Comparison of ENCODE assay signal across 11 cellular contexts in genomic region chr14:31059152-31059924, GRCh38. TPM values are rescaled to one million over a fixed set of nuclear protein-coding genes. Genes with fewer than 3 reads are reported as not detected.
DNase-seq lines count a peak whose midpoint lies in the region; ATAC-seq and TF ChIP-seq lines count a peak whose summit lies in the region.
"Had no signal": no experiment of that assay in that cellular context is flagged by ENCODE, and none has a peak within 500 bp of the region (broad histone marks: within the 10 kb centered on the region; RNA-seq: fewer than 3 reads in every experiment).

No MANE protein-coding gene starts in this region.

- H3K36me3 ChIP-seq in iPS-20b (ENCODE audit: insufficient read depth, low read depth, low read length) = no peaks in the 10 kb centered on the region
- no peaks in the 10 kb centered on the region for H3K36me3 ChIP-seq in uterus

- peaks cover 17% of the 10 kb centered on the region for H3K4me1 ChIP-seq in iPS-20b (ENCODE audit: insufficient read depth, low read length)
- no peaks in the 10 kb centered on the region for H3K4me1 ChIP-seq in uterus

- peak overlapping the region; percentile 39 for H3K27ac ChIP-seq in VCaP
- H3K27ac ChIP-seq in iPS-20b (ENCODE audit: low read length) = no peak overlapping the region
- peak overlapping the region in 1 of 2 donors; percentile 21 for H3K27ac ChIP-seq in uterus

- no peak for ATAC-seq in activated naive CD4-positive, alpha-beta T cell treated with anti-CD3 and anti-CD28 coated beads, Interleukin-2, amount 50 U/mL, for 72 hours
- no peak for ATAC-seq in HG03095 (IDR thresholded peaks at IDR 0.05; ENCODE audit: unreplicated experiment)

- 0 out of 2 replicates have a peak overlapping the region, but pooled peaks have one; percentile 5 for H3K9ac ChIP-seq in iPS-20b (ENCODE audit: low read depth, low read length)

- H3K27me3 ChIP-seq in iPS-20b (ENCODE audit: insufficient read depth, low read length) (no peaks in the 10 kb centered on the region), uterus (no peaks in the 10 kb centered on the region)

- H3K4me3 ChIP-seq in iPS-20b (ENCODE audit: low read length) = no peak overlapping the region
- no peak overlapping the region for H3K4me3 ChIP-seq in uterus

- no peak for TF ChIP-seq POLR2A in uterus (IDR thresholded peaks at IDR 0.05)

- no peak for DNase-seq in activated naive CD4-positive, alpha-beta T cell treated with anti-CD3 and anti-CD28 coated beads, Interleukin-2, amount 50 U/mL, for 72 hours (ENCODE audit: low spot score in 2 of 2)
- no peak for DNase-seq in activated naive CD4-positive, alpha-beta T cell (lab: John Stamatoyannopoulos, UW)
- DNase-seq in uterus (peak; percentile 58 to 77), NCI-H774 (lab: John Stamatoyannopoulos, UW) (no peak)
- no peak for DNase-seq in stimulated activated CD4-positive, alpha-beta T cell treated with anti-CD3 and anti-CD28 coated beads, Interleukin-2, amount 100 ng/mL, for 48 hours
- DNase-seq: stimulated activated CD4-positive, alpha-beta T cell treated with anti-CD3 and anti-CD28 coated beads, Interleukin-15, amount 100 ng/mL, for 24 hours had no signal

- TF ChIP-seq CTCF in VCaP (conservative IDR thresholded peaks at IDR 0.05) = no peak
- TF ChIP-seq CTCF in uterus (IDR thresholded peaks at IDR 0.05) = peak in 1 of 4 experiments; percentile 17

- H3K36me3 Mint-ChIP-seq in activated naive CD4-positive, alpha-beta T cell treated with anti-CD3 and anti-CD28 coated beads, Interleukin-2, amount 50 U/mL, for 72 hours = no peaks in the 10 kb centered on the region

- H3K27ac Mint-ChIP-seq in activated naive CD4-positive, alpha-beta T cell treated with anti-CD3 and anti-CD28 coated beads, Interleukin-2, amount 50 U/mL, for 72 hours = peak overlapping the region; percentile 20 to 44
- H3K27ac Mint-ChIP-seq: B cell had no signal

- intact Hi-C loops in uterus (cut with DNase I; ENCODE audit: low total_unique reads) = no loop called here

- no peaks in the 10 kb centered on the region for H3K9me3 ChIP-seq in iPS-20b (ENCODE audit: insufficient read depth, low read depth, low read length)
- no peaks in the 10 kb centered on the region for H3K9me3 ChIP-seq in uterus

- H3K9me3 Mint-ChIP-seq in activated naive CD4-positive, alpha-beta T cell treated with anti-CD3 and anti-CD28 coated beads, Interleukin-2, amount 50 U/mL, for 72 hours = no peaks in the 10 kb centered on the region
- H3K9me3 Mint-ChIP-seq: central memory CD8-positive, alpha-beta T cell had no signal

RNA-seq across cellular contexts. Expression of gene STRN3, which starts 33.2 kb away (rescaled TPM):
- 10 to 100 TPM; 22.5 to 25.9 TPM for total RNA-seq in activated naive CD4-positive, alpha-beta T cell treated with anti-CD3 and anti-CD28 coated beads, Interleukin-2, amount 50 U/mL, for 72 hours
- 10 to 100 TPM; 25.9 to 82.0 (median 65.0) TPM for total RNA-seq in uterus

RNA-seq across cellular contexts. Expression of gene AP4S1, which starts 33.9 kb away (rescaled TPM):
- total RNA-seq in activated naive CD4-positive, alpha-beta T cell treated with anti-CD3 and anti-CD28 coated beads, Interleukin-2, amount 50 U/mL, for 72 hours = 1 to 10 TPM; 2.8 to 4.0 TPM
- total RNA-seq in uterus = 10 to 100 TPM in 2 of 4 donors, 1 to 10 TPM in 2; 2.3 to 30.4 (median 9.9) TPM

Comparison
In these comparisons a context has a peak if more than half of its experiments do, and no peak if none do; other contexts are left out.
1. DNase-seq: peak in uterus (2 of 2); none in activated naive CD4-positive, alpha-beta T cell treated with anti-CD3 and anti-CD28 coated beads, Interleukin-2, amount 50 U/mL, for 72 hours (0 of 2), activated naive CD4-positive, alpha-beta T cell (0 of 4), NCI-H774 (single experiment) and stimulated activated CD4-positive, alpha-beta T cell treated with anti-CD3 and anti-CD28 coated beads, Interleukin-2, amount 100 ng/mL, for 48 hours (0 of 2).